ENCODE assay signal across 8 cellular contexts in the genomic region with DNA sequence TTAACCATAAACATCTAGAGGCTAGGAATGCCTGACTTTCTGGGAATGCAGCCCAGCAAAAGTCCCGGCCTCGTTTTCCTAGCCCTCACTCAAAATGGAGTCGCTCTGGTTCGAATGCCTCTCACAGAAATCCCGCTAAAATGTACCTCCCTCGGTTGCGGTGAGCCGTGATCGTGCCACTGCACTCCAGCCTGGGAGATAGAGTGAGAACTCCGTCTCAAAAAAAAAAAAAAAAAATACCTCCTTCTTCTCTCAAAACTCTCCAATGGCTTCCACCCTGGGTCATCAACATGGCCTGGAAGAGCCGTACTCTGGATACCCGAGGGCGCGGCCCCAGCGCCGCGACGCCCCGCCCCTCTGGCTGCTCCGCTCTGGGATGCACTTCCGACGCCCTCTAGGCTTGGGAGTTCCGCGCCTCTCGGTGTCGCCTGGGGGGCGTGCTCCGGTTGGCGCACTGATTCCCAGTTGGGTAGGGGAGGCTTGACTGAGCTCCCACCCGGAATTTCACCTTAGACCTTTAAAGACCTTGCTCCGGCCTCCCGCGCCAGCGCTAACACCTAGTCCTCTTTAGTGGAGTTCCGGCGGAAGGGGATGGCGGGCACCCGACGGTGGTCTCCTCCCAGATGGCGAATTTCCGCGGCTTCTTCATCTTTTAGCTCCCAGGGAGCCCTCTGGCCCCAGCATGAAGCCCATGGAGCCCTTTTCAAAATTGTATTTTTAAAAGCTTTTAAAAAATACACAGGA.
DNase-seq lines count a peak whose midpoint lies in the region; ATAC-seq and TF ChIP-seq lines count a peak whose summit lies in the region.

No MANE protein-coding gene starts in this region.

- ATAC-seq in GM19438 (IDR thresholded peaks at IDR 0.05; ENCODE audit: low read depth, unreplicated experiment) (peak; percentile 37), GM18909 (IDR thresholded peaks at IDR 0.05; ENCODE audit: poor library complexity, unreplicated experiment) (no peak)

- DNase-seq in AG09309 (ENCODE audit: low read depth) (no peak), NCI-H748 treated with DMSO at 0.1 percent for 48 hours (lab: John Stamatoyannopoulos, UW) (peak; percentile 66), fibroblast of pulmonary artery (ENCODE audit: low read depth) (peak; percentile 43), HEK293T (ENCODE audit: extremely low spot score) (no peak)
- peak; percentile 40 for DNase-seq in activated CD8-positive, alpha-beta memory T cell treated with anti-CD3 and anti-CD28 coated beads, Interleukin-2, amount 50 U/mL, for 4 hours

- H3K36me3 ChIP-seq in neuron (ENCODE audit: insufficient read depth, low read length) = peaks cover 10% of the 10 kb centered on the region

- peak overlapping the region; percentile 76 for H3K4me3 ChIP-seq in AG09309 (ENCODE audit: control insufficient read depth, low read depth, low read length)
- H3K4me3 ChIP-seq in fibroblast of pulmonary artery (replicated peaks; ENCODE audit: low read depth, low read length) = peak overlapping the region; percentile 55
- peak overlapping the region; percentile 16 for H3K4me3 ChIP-seq in neuron (ENCODE audit: low read length)

- CTCF ChIA-PET in HEK293T (lab: Yijun Ruan, JAX) = no interaction called here

- no peaks in the 10 kb centered on the region for H3K9me3 ChIP-seq in neuron (ENCODE audit: low read length)

- H2AFZ ChIP-seq in neuron (ENCODE audit: low read depth, low read length) = peak overlapping the region; percentile 76

- H3K27me3 ChIP-seq in neuron (ENCODE audit: insufficient read depth, low read length) = no peaks in the 10 kb centered on the region

- POLR2A ChIA-PET in HEK293T (lab: Yijun Ruan, JAX) = no interaction called here

- TF ChIP-seq CTCF in AG09309 (IDR thresholded peaks at IDR 0.05; ENCODE audit: control insufficient read depth, insufficient read depth, low read depth, low read length, missing control alignments) (no peak), fibroblast of pulmonary artery (IDR thresholded peaks at IDR 0.05; ENCODE audit: low read length, missing control alignments) (no peak)

- peaks cover 13% of the 10 kb centered on the region for H3K4me1 ChIP-seq in neuron (ENCODE audit: insufficient read depth, low read length)

TF ChIP-seq in HEK293T, 16 proteins besides CTCF, POLR2A, EP300 and RAD21:
- TF ChIP-seq FOXM1 (IDR thresholded peaks at IDR 0.05; ENCODE audit: borderline replicate concordance) (no peak), SP1 (IDR thresholded peaks at IDR 0.05) (no peak), ZNF384 (IDR thresholded peaks at IDR 0.05) (no peak), SUZ12 (IDR thresholded peaks at IDR 0.05) (no peak), TARDBP (IDR thresholded peaks at IDR 0.05) (no peak), FOXK2 (IDR thresholded peaks at IDR 0.05) (no peak), L3MBTL2 (conservative IDR thresholded peaks at IDR 0.05) (no peak), HDGF (IDR thresholded peaks at IDR 0.05; ENCODE audit: borderline replicate concordance) (no peak)
TF ChIP-seq in HEK293T: peak in this region for 0.

Comparison
In these comparisons a context has a peak if more than half of its experiments do, and no peak if none do; other contexts are left out.
1. DNase-seq: peak in NCI-H748 treated with DMSO at 0.1 percent for 48 hours (single experiment), activated CD8-positive, alpha-beta memory T cell treated with anti-CD3 and anti-CD28 coated beads, Interleukin-2, amount 50 U/mL, for 4 hours (single experiment) and fibroblast of pulmonary artery (single experiment); none in AG09309 (single experiment) and HEK293T (single experiment).
2. H3K4me3 ChIP-seq: peak in every context shown above with its lines; median percentile 76 in AG09309; 55 in fibroblast of pulmonary artery; 16 in neuron.